Comparison of ENCODE assay signal across 9 cellular contexts in the genomic region with DNA sequence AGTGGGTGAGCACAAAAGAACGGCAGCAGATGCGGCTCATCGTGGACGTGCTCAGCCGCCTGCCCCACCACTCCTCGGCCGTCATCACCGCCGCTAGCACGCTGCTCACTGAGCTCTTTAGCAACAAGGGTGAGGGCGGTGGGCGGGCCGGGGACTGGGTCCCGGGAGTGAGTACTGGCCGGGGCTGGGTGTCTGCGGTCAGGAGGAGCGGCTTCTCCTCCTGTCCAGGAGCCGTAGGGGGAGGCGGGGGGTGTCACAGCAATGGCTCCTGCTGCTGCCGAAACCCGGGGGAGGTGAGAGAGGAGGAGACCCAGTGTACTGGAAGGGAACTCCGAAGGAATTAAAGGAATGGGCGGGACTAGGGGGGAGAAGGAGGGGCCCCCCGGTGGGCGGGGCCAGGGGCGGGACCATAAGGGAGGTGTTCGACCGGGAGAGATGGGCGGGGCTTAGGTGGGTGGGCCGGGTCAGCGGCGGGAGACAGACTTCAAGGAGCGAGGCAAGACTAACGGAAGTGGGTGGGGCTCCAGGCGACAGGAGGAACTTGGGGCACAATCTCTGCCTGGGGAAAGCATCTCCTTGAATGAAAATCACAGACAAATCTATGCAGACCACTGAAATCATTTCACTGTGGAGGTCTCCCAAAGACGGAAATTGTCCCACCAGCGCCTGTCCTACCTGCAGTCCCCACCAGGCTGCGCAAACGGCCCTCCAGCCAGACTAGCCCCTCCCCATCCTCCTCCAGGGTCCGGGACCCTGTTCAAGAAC. TPM values are rescaled to one million over a fixed set of nuclear protein-coding genes. Genes with fewer than 3 reads are reported as not detected.
DNase-seq lines count a peak whose midpoint lies in the region; ATAC-seq lines count a peak whose summit lies in the region.
"Had no signal": no experiment of that assay in that cellular context is flagged by ENCODE, and none has a peak within 500 bp of the region (broad histone marks: within the 10 kb centered on the region; RNA-seq: fewer than 3 reads in every experiment).

No MANE protein-coding gene starts in this region.

- ATAC-seq in GM21825 (IDR thresholded peaks at IDR 0.05; ENCODE audit: unreplicated experiment), result peak; percentile 70

- DNase-seq in D341Med (ENCODE audit: low spot score) (peak; percentile 100), MV-4-11 (lab: John Stamatoyannopoulos, UW) (peak; percentile 96), SJSA1 (ENCODE audit: low read depth in 1 of 2, low spot score in 2 of 2) (peak; percentile 96 to 100), germinal center (ENCODE audit: low spot score) (peak; percentile 98), nucleus accumbens (lab: John Stamatoyannopoulos, UW) (peak in 47 of 56 donors; percentile 12 to 83 (median 49)), substantia nigra (lab: John Stamatoyannopoulos, UW) (peak in 43 of 49 donors; percentile 6 to 81 (median 51))
- DNase-seq in activated naive CD4-positive, alpha-beta T cell (lab: John Stamatoyannopoulos, UW), result peak; percentile 82 to 96 (median 90)

- H3K36me3 ChIP-seq in SJSA1, result peaks cover 25% of the 10 kb centered on the region

- no peaks in the 10 kb centered on the region for H3K9me3 ChIP-seq in SJSA1 (replicated peaks)

- H3K27ac ChIP-seq in SJSA1 (peak overlapping the region; percentile 30), substantia nigra (ENCODE audit: low read depth, low read length, poor library complexity, severe bottlenecking) (no peak overlapping the region)

- H3K4me1 ChIP-seq in SJSA1 (replicated peaks), result peaks cover 69% of the 10 kb centered on the region

- peak overlapping the region; percentile 58 for H3K4me3 ChIP-seq in SJSA1

- H3K27me3 ChIP-seq in SJSA1 (replicated peaks), result no peaks in the 10 kb centered on the region

RNA-seq across cellular contexts. Expression of a gene that starts 2.3 kb away (rescaled TPM):
- total RNA-seq in SJSA1 (2014; rRNA removed; shearing (Covaris generic)), result 2.8 and 3.3 TPM in 2 replicates

RNA-seq across cellular contexts. Expression of a gene that starts 8.0 kb away (rescaled TPM):
- total RNA-seq in SJSA1 (2014; rRNA removed; shearing (Covaris generic)), result 77.4 and 78.7 TPM in 2 replicates

RNA-seq across cellular contexts. Expression of a gene that starts 53.0 kb away (rescaled TPM):
- total RNA-seq in SJSA1 (2014; rRNA removed; shearing (Covaris generic)), result not detected in 2 replicates
- total RNA-seq: subcutaneous adipose tissue had no signal

RNA-seq across cellular contexts. Expression of a gene that starts 59.7 kb away (rescaled TPM):
- total RNA-seq in SJSA1 (2014; rRNA removed; shearing (Covaris generic)), result 44.0 and 69.7 TPM in 2 replicates

Comparison
In these comparisons a context has a peak if more than half of its experiments do, and no peak if none do; other contexts are left out.
1. DNase-seq: peak in every context shown above with its lines; median percentile 100 in D341Med; 98 in SJSA1; 98 in germinal center; 96 in MV-4-11; 90 in activated naive CD4-positive, alpha-beta T cell; 51 in substantia nigra; 49 in nucleus accumbens.